ENCODE assay signal across 23 cellular contexts in the genomic region with DNA sequence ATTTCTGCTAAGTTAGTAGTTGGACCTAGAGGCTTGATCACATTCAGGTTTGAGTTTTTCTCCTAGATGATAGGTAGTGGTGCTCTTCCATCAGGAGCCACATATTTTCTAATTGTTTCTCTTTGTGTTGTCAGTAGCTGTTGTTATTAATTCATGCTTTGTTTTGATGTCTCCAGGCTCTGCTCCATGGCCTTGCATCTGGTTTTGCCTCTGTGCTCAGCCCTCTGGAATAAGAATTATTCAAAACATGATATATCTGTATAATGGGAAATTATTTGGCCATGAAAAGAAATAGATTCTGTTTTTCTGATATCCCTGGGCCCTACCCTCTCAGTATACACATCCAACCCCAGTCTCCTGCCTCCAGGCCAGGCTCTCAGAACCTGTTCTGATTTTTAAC.
"Had no signal": no experiment of that assay in that cellular context is flagged by ENCODE, and none has a peak within 500 bp of the region (broad histone marks: within the 10 kb centered on the region; RNA-seq: fewer than 3 reads in every experiment).

No MANE protein-coding gene starts in this region.

- H3K27ac ChIP-seq: left lung, lower lobe of right lung, ovary, right atrium auricular region, right lobe of liver, stomach, testis, thyroid gland, transverse colon, upper lobe of left lung, vagina had no signal

- H3K9me3 ChIP-seq: left lung, lower lobe of right lung, ovary, right atrium auricular region, right lobe of liver, stomach, testis, thyroid gland, transverse colon, upper lobe of left lung, vagina had no signal

- FAIRE-seq: keratinocyte had no signal

- ATAC-seq: left colon; left lung; lower lobe of right lung; naive thymus-derived CD4-positive, alpha-beta T cell; natural killer cell treated with Interleukin-12 subunit alpha and Interleukin-12 subunit beta and Interleukin-15 and Interleukin-18, amount 100 ng/mL, for 72 hours; right lobe of liver; stimulated activated naive B cell treated with anti-CD40 and anti-IgM and Interleukin-4, amounts not matched to agents 10 μg/mL and 1 μg/mL and 100 μg/mL, for 72 hours; stimulated activated naive CD8-positive, alpha-beta T cell treated with anti-CD3 and anti-CD28 coated beads, Interleukin-15, Interleukin-2, amounts not matched to agents 100 U/mL and 50 U/mL, for 24 hours had no signal

- H3K36me3 ChIP-seq: left lung, lower lobe of right lung, ovary, right atrium auricular region, right lobe of liver, stomach, thyroid gland, transverse colon, upper lobe of left lung, vagina had no signal

- H3K4me1 ChIP-seq: right lobe of liver had no signal

- H3K4me3 ChIP-seq: left lung, lower lobe of right lung, ovary, right atrium auricular region, right lobe of liver, smooth muscle cell, stomach, testis, thyroid gland, transverse colon, upper lobe of left lung, vagina had no signal

- DNase-seq: kidney glomerular epithelial cell; left colon; left lung; lower lobe of right lung; mammary epithelial cell; mesenchymal stem cell; naive thymus-derived CD4-positive, alpha-beta T cell; ovary; right lobe of liver; stimulated activated CD4-positive, alpha-beta T cell treated with anti-CD3 and anti-CD28 coated beads, Interleukin-2, amount 100 ng/mL, for 24 hours; stimulated activated CD4-positive, alpha-beta T cell treated with anti-CD3 and anti-CD28 coated beads, Interleukin-4, amount 100 ng/mL, for 1 hour; stimulated activated naive B cell treated with anti-CD40 and anti-IgM and Interleukin-4, amounts not matched to agents 10 μg/mL and 1 μg/mL and 100 μg/mL, for 72 hours; stimulated activated naive CD8-positive, alpha-beta T cell treated with anti-CD3 and anti-CD28 coated beads, Interleukin-15, Interleukin-2, amounts not matched to agents 100 U/mL and 50 U/mL, for 24 hours; stomach; testis; thyroid gland; transverse colon; upper lobe of left lung had no signal

- H3K27me3 ChIP-seq: left lung, ovary, right atrium auricular region, right lobe of liver, stomach, testis, thyroid gland, transverse colon, upper lobe of left lung, vagina had no signal

- H3K4me2 ChIP-seq: smooth muscle cell had no signal
